Comparison of ENCODE assay signal across 8 cellular contexts in genomic region chr7:40134428-40135423, GRCh38. TPM values are rescaled to one million over a fixed set of nuclear protein-coding genes. Genes with fewer than 3 reads are reported as not detected.
DNase-seq lines count a peak whose midpoint lies in the region; ATAC-seq and TF ChIP-seq lines count a peak whose summit lies in the region.

MPLKIP (minus strand) TSS chr7:40134622; CDS start chr7:40134567, 55 bp downstream.
SUGCT (plus strand) TSS chr7:40135005.

- peak within 1 kb of the TSS; percentile 84 for H3K27ac ChIP-seq in HCT116 (ENCODE audit: low read depth, low read length)
- H3K27ac ChIP-seq in MM.1S (ENCODE audit: low read length) = peak within 1 kb of the TSS; percentile 60
- H3K27ac ChIP-seq in gastroesophageal sphincter = peak within 1 kb of the TSS; percentile 82 to 92 (median 92)
- peak within 1 kb of the TSS; percentile 80 for H3K27ac ChIP-seq in neutrophil
- peak within 1 kb of the TSS; percentile 84 for H3K27ac ChIP-seq in substantia nigra (ENCODE audit: low read depth, low read length, poor library complexity, severe bottlenecking)

- POLR2A ChIA-PET in HCT116 (lab: Charles Lee) = interaction anchor here (0.8 kb wide), 1 partner anchor 184 kb away, joined by 3 read pairs; the partner anchor contains the start of gene CDK13

- H3K4me2 ChIP-seq in HCT116 (ENCODE audit: low read length) (peak within 1 kb of the TSS; percentile 77), MM.1S (ENCODE audit: low read depth, low read length) (peak within 1 kb of the TSS; percentile 97)

- H3K9ac ChIP-seq in HCT116 (ENCODE audit: low read length) (peak within 1 kb of the TSS; percentile 83), MM.1S (ENCODE audit: low read length) (peak within 1 kb of the TSS; percentile 95)

- CTCF ChIA-PET in HCT116 (lab: Charles Lee) = interaction anchor here (1.0 kb wide), 1 partner anchor 16 kb away, joined by 3 read pairs; no protein-coding TSS in a partner anchor

- 0% methylated on average over 2 of the region's 90 CpGs; no CpG with 5 or more reads in 1 of the 2 donors for WGBS in gastroesophageal sphincter (ENCODE audit: low coverage in 1 of 2), 2 donors

- intact Hi-C loops in HCT116 (cut with micrococcal nuclease) = no loop called here

- no peaks in the 10 kb centered on the region for H3K27me3 ChIP-seq in HCT116 (ENCODE audit: insufficient read depth, low read length)
- H3K27me3 ChIP-seq in MM.1S (replicated peaks; ENCODE audit: insufficient read depth, low read length) = no peaks in the 10 kb centered on the region
- H3K27me3 ChIP-seq in gastroesophageal sphincter = no peaks in the 10 kb centered on the region
- H3K27me3 ChIP-seq in neutrophil = peaks cover 38% of the 10 kb centered on the region

- DNase-seq in GM04504 (ENCODE audit: low read depth) = peak; percentile 79
- DNase-seq in HCT116 (ENCODE audit: low read depth, low spot score) = peak; percentile 82
- DNase-seq in MM.1S = peak; percentile 84
- DNase-seq in SIG-M5 treated with dmso at 0.1 percent for 504 hours (lab: John Stamatoyannopoulos, UW; ENCODE audit: unreplicated experiment) = peak; percentile 88
- DNase-seq in activated naive CD4-positive, alpha-beta T cell treated with Interleukin-2 at 50 U/mL for 16 hours = peak; percentile 86
- DNase-seq in substantia nigra (lab: John Stamatoyannopoulos, UW) = peak; percentile 45 to 98 (median 85)

- H3K9me2 ChIP-seq in HCT116 (ENCODE audit: insufficient read depth) (no peaks in the 10 kb centered on the region), MM.1S (replicated peaks; ENCODE audit: insufficient read depth, low read length) (no peaks in the 10 kb centered on the region)

- H3K36me3 ChIP-seq in HCT116 (ENCODE audit: control insufficient read depth in 1 of 2, insufficient read depth in 2 of 2, low read length in 2 of 2) (no peaks in the 10 kb centered on the region), MM.1S (replicated peaks; ENCODE audit: insufficient read depth, low read length) (no peaks in the 10 kb centered on the region), gastroesophageal sphincter (no peaks in the 10 kb centered on the region), neutrophil (no peaks in the 10 kb centered on the region)

- ATAC-seq in HCT116 (peak; percentile 87), gastroesophageal sphincter (peak; percentile 96)

- peaks cover 7 to 17% of the 10 kb centered on the region in 2 experiments; a peak in 3 of 4 replicates for H3K4me1 ChIP-seq in HCT116 (ENCODE audit: control insufficient read depth in 1 of 2, insufficient read depth in 2 of 2, low read length in 2 of 2)
- peaks cover 12% of the 10 kb centered on the region for H3K4me1 ChIP-seq in MM.1S (ENCODE audit: low read length)
- H3K4me1 ChIP-seq in gastroesophageal sphincter = peaks cover 0 to 48% (median 13%) of the 10 kb centered on the region in 3 donors
- peaks cover 14 to 20% of the 10 kb centered on the region in 2 experiments for H3K4me1 ChIP-seq in neutrophil (ENCODE audit: control insufficient read depth in 1 of 2, insufficient read depth in 1 of 2, low read depth in 1 of 2, low read length in 1 of 2)

- peaks cover 48% of the 10 kb centered on the region for H3K79me2 ChIP-seq in HCT116 (ENCODE audit: insufficient read depth, low read length)
- peaks cover 47% of the 10 kb centered on the region for H3K79me2 ChIP-seq in MM.1S (ENCODE audit: low read length)

- peak; percentile 71 for TF ChIP-seq POLR2A in HCT116 (IDR thresholded peaks at IDR 0.05; ENCODE audit: borderline replicate concordance, extremely low read depth, insufficient read depth, insufficient read length)
- peak; percentile 13 to 46 for TF ChIP-seq POLR2A in gastroesophageal sphincter (IDR thresholded peaks at IDR 0.05)

- RAD21 ChIA-PET in HCT116 (lab: Charles Lee; ENCODE audit: low non-redundant PET in 1 of 2, low total read pairs in 2 of 2, uncharacterized antibody in 2 of 2, unreplicated experiment in 2 of 2) = no interaction called here

- H4K20me1 ChIP-seq in HCT116 (ENCODE audit: insufficient read depth) (peaks cover 8% of the 10 kb centered on the region; the same call in 1 of the 2 replicates), MM.1S (ENCODE audit: insufficient read depth, low read length) (no peaks in the 10 kb centered on the region)

- TF ChIP-seq RAD21 in HCT116 (IDR thresholded peaks at IDR 0.05; ENCODE audit: low read depth) = peak; percentile 45

- H3K9me3 ChIP-seq in HCT116 (ENCODE audit: control insufficient read depth in 1 of 2, insufficient read depth in 1 of 2, low read depth in 1 of 2, low read length in 2 of 2) = no peaks in the 10 kb centered on the region
- no peaks in the 10 kb centered on the region for H3K9me3 ChIP-seq in MM.1S (replicated peaks; ENCODE audit: insufficient read depth, low read length)
- H3K9me3 ChIP-seq in gastroesophageal sphincter = no peaks in the 10 kb centered on the region
- no peaks in the 10 kb centered on the region for H3K9me3 ChIP-seq in neutrophil

- TF ChIP-seq CTCF in HCT116 (IDR thresholded peaks at IDR 0.05 in 2 of 3, conservative IDR thresholded peaks at IDR 0.05 in 1 of 3; ENCODE audit: borderline replicate concordance in 1 of 3, insufficient read depth in 1 of 3, low read depth in 2 of 3, low read length in 2 of 3) (peak; percentile 63 to 97 (median 84)), MM.1S (IDR thresholded peaks at IDR 0.05; ENCODE audit: low read length) (peak; percentile 89), gastroesophageal sphincter (IDR thresholded peaks at IDR 0.05) (peak; percentile 89 to 100 (median 94)), neutrophil (IDR thresholded peaks at IDR 0.05) (peak; percentile 94)

- peak within 1 kb of the TSS; percentile 71 to 77 for H3K4me3 ChIP-seq in HCT116 (replicated peaks in 1 of 2; ENCODE audit: low read depth in 1 of 2, low read length in 2 of 2)
- H3K4me3 ChIP-seq in MM.1S (ENCODE audit: low read length) = peak within 1 kb of the TSS; percentile 97
- H3K4me3 ChIP-seq in gastroesophageal sphincter = peak within 1 kb of the TSS; percentile 89 to 92
- peak within 1 kb of the TSS; percentile 63 to 82 for H3K4me3 ChIP-seq in neutrophil (ENCODE audit: low read depth in 1 of 2, low read length in 1 of 2)

- BruUV-seq in HCT116 (replicated peaks; lab: Mats Ljungman, UMichigan) = no TSS peak

- no peak for TF ChIP-seq EP300 in gastroesophageal sphincter (IDR thresholded peaks at IDR 0.05)

- H2AFZ ChIP-seq in HCT116 (ENCODE audit: low read depth, low read length, poor library complexity, severe bottlenecking) (peak within 1 kb of the TSS; percentile 91), MM.1S (ENCODE audit: low read length) (peak within 1 kb of the TSS; percentile 79)

- no peaks in the 10 kb centered on the region for H3F3A ChIP-seq in MM.1S (ENCODE audit: insufficient read depth, low read length)

TF ChIP-seq in HCT116, 20 proteins besides CTCF, POLR2A, EP300 and RAD21 (continues in another document):
- no peak for TF ChIP-seq ZNF274 (IDR thresholded peaks at IDR 0.05; ENCODE audit: low read depth, low read length)
- peak; percentile 38; the same call in 1 of the 2 replicates for TF ChIP-seq CEBPB (IDR thresholded peaks at IDR 0.05; ENCODE audit: low read depth)
- peak; percentile 79 for TF ChIP-seq SP1 (IDR thresholded peaks at IDR 0.05; ENCODE audit: low read depth)
- no peak for TF ChIP-seq TCF7L2 (IDR thresholded peaks at IDR 0.05; ENCODE audit: borderline replicate concordance, extremely low read depth, insufficient read depth, insufficient read length)
- peak; percentile 79 for TF ChIP-seq YY1 (IDR thresholded peaks at IDR 0.05; ENCODE audit: extremely low read depth, insufficient replicate concordance, low read depth, low read length)
- peak; percentile 97 for TF ChIP-seq CBX3 (IDR thresholded peaks at IDR 0.05; ENCODE audit: low read depth)
- TF ChIP-seq EGR1 (IDR thresholded peaks at IDR 0.05; ENCODE audit: low read depth) = peak; percentile 76
- TF ChIP-seq ZBTB33 (IDR thresholded peaks at IDR 0.05; ENCODE audit: extremely low read depth, insufficient replicate concordance, low read length) = peak; percentile 54
- no peak for TF ChIP-seq JUND (IDR thresholded peaks at IDR 0.05)
- TF ChIP-seq POLR2AphosphoS5 (IDR thresholded peaks at IDR 0.05; ENCODE audit: low read depth, low read length) = peak; percentile 81
- TF ChIP-seq MAX (IDR thresholded peaks at IDR 0.05) = peak; percentile 94
- peak; percentile 98 for TF ChIP-seq ZFX (IDR thresholded peaks at IDR 0.05)

RNA-seq across cellular contexts. Expression of gene MPLKIP, which starts in this region (rescaled TPM):
- 49.4 TPM for total RNA-seq in HCT116 (2021; ENCODE audit: unreplicated experiment)
- 21.0 and 31.1 TPM in 2 replicates for polyA plus RNA-seq in HCT116 (2012)
- 10 to 100 TPM; 14.0 to 42.0 (median 38.0) TPM for total RNA-seq in gastroesophageal sphincter

RNA-seq across cellular contexts. Expression of gene SUGCT, which starts in this region (rescaled TPM):
- total RNA-seq in HCT116 (2021; ENCODE audit: unreplicated experiment) (4.4 TPM), gastroesophageal sphincter (10 to 100 TPM in 2 of 4 donors, 1 to 10 TPM in 2; 1.2 to 17.3 (median 10.8) TPM)
- polyA plus RNA-seq in HCT116 (2012) = 4.3 and 4.8 TPM in 2 replicates

Comparison
In these comparisons a context has a peak if more than half of its experiments do, and no peak if none do; other contexts are left out.
1. Peak in every context shown above with its lines: DNase-seq, ATAC-seq, H3K4me3 ChIP-seq and H3K27ac ChIP-seq.